In genomic region chr1:6426321-6426971, GRCh38 we compare ENCODE assay signal across 26 cellular contexts. TPM values are rescaled to one million over a fixed set of nuclear protein-coding genes. Genes with fewer than 3 reads are reported as not detected.
"Had no signal": no experiment of that assay in that cellular context is flagged by ENCODE, and none has a peak within 500 bp of the region (broad histone marks: within the 10 kb centered on the region; RNA-seq: fewer than 3 reads in every experiment).

No MANE protein-coding gene starts in this region.

- H3K9me3 Mint-ChIP-seq: activated CD4-positive, alpha-beta memory T cell treated with anti-CD3 and anti-CD28 coated beads for 36 hours; activated naive CD4-positive, alpha-beta T cell treated with anti-CD3 and anti-CD28 coated beads for 36 hours; activated naive CD8-positive, alpha-beta T cell treated with anti-CD3 and anti-CD28 coated beads, Interleukin-2, amount 50 U/mL, for 24 hours; activated T-helper 2 cell treated with anti-CD3 and anti-CD28 coated beads, Interferon-gamma antibody, Interleukin-2, Interleukin-4, amounts not matched to agents 10 μg/mL and 5 μg/mL and 100 μg/mL, durations not matched to agents 14 hours and 24 hours and 36 hours; central memory CD8-positive, alpha-beta T cell; memory B cell; stimulated activated naive CD8-positive, alpha-beta T cell treated with anti-CD3 and anti-CD28 coated beads, Interleukin-15, amount 100 ng/mL, for 72 hours; T-helper 1 cell treated with Interleukin-12 subunit alpha and Interleukin-12 subunit beta and Interleukin-4 antibody, amounts not matched to agents 30 μg/mL and 1 μg/mL, for 36 hours; type B pancreatic cell had no signal

- H3K9me3 ChIP-seq: gastroesophageal sphincter, heart right ventricle, prostate gland, right atrium auricular region, suprapubic skin had no signal

- H3K27ac ChIP-seq: brain microvascular endothelial cell, coronary artery, gastroesophageal sphincter, heart right ventricle, prostate gland, right atrium auricular region, skin epidermis, suprapubic skin had no signal

- H3K36me3 ChIP-seq: brain microvascular endothelial cell, gastroesophageal sphincter, heart right ventricle, prostate gland, right atrium auricular region, suprapubic skin had no signal

- H3K27ac Mint-ChIP-seq: activated CD4-positive, alpha-beta memory T cell treated with anti-CD3 and anti-CD28 coated beads for 36 hours; activated CD4-positive, alpha-beta T cell treated with anti-CD3 and anti-CD28 coated beads for 36 hours; activated CD8-positive, alpha-beta memory T cell treated with anti-CD3 and anti-CD28 coated beads, Interleukin-2, amount 10 ng/mL, durations not matched to agents 7 days and 5 days; activated naive CD4-positive, alpha-beta T cell treated with anti-CD3 and anti-CD28 coated beads for 36 hours; activated naive CD8-positive, alpha-beta T cell treated with anti-CD3 and anti-CD28 coated beads, Interleukin-2, amount 50 U/mL, for 24 hours; activated T-helper 2 cell treated with anti-CD3 and anti-CD28 coated beads, Interferon-gamma antibody, Interleukin-2, Interleukin-4, amounts not matched to agents 10 μg/mL and 5 μg/mL and 100 μg/mL, durations not matched to agents 14 hours and 24 hours and 36 hours; memory B cell; T-helper 1 cell treated with Interleukin-12 subunit alpha and Interleukin-12 subunit beta and Interleukin-4 antibody, amounts not matched to agents 30 μg/mL and 1 μg/mL, for 36 hours; type B pancreatic cell had no signal

- DNase-seq: activated CD4-positive, alpha-beta memory T cell treated with anti-CD3 and anti-CD28 coated beads for 36 hours; activated CD4-positive, alpha-beta T cell treated with anti-CD3 and anti-CD28 coated beads for 36 hours; activated CD8-positive, alpha-beta memory T cell treated with anti-CD3 and anti-CD28 coated beads, Interleukin-2, amount 10 ng/mL, durations not matched to agents 7 days and 5 days; activated naive CD4-positive, alpha-beta T cell treated with anti-CD3 and anti-CD28 coated beads for 36 hours; activated naive CD8-positive, alpha-beta T cell treated with anti-CD3 and anti-CD28 coated beads, Interleukin-2, amount 50 U/mL, for 24 hours; activated T-cell treated with anti-CD3 and anti-CD28 coated beads, Interleukin-2, amount 50 U/mL, for 1 hour; aorta; brain microvascular endothelial cell; heart right ventricle; stimulated activated naive CD8-positive, alpha-beta T cell treated with anti-CD3 and anti-CD28 coated beads, Interleukin-15, amount 100 ng/mL, for 72 hours had no signal

- H3K4me3 Mint-ChIP-seq: activated CD4-positive, alpha-beta memory T cell treated with anti-CD3 and anti-CD28 coated beads for 36 hours; activated CD4-positive, alpha-beta T cell treated with anti-CD3 and anti-CD28 coated beads for 36 hours; activated CD8-positive, alpha-beta memory T cell treated with anti-CD3 and anti-CD28 coated beads, Interleukin-2, amount 10 ng/mL, durations not matched to agents 7 days and 5 days; activated naive CD4-positive, alpha-beta T cell treated with anti-CD3 and anti-CD28 coated beads for 36 hours; activated naive CD8-positive, alpha-beta T cell treated with anti-CD3 and anti-CD28 coated beads, Interleukin-2, amount 50 U/mL, for 24 hours; central memory CD8-positive, alpha-beta T cell; memory B cell; stimulated activated naive CD8-positive, alpha-beta T cell treated with anti-CD3 and anti-CD28 coated beads, Interleukin-15, amount 100 ng/mL, for 72 hours; T-helper 1 cell treated with Interleukin-12 subunit alpha and Interleukin-12 subunit beta and Interleukin-4 antibody, amounts not matched to agents 30 μg/mL and 1 μg/mL, for 36 hours; type B pancreatic cell had no signal

- H3K36me3 Mint-ChIP-seq: activated CD4-positive, alpha-beta memory T cell treated with anti-CD3 and anti-CD28 coated beads for 36 hours; activated CD8-positive, alpha-beta memory T cell treated with anti-CD3 and anti-CD28 coated beads, Interleukin-2, amount 10 ng/mL, durations not matched to agents 7 days and 5 days; memory B cell; type B pancreatic cell had no signal

- H3K4me3 ChIP-seq: coronary artery, gastroesophageal sphincter, heart right ventricle, prostate gland, right atrium auricular region had no signal

- ATAC-seq: activated CD4-positive, alpha-beta T cell treated with anti-CD3 and anti-CD28 coated beads for 36 hours; activated CD8-positive, alpha-beta memory T cell treated with anti-CD3 and anti-CD28 coated beads, Interleukin-2, amount 10 ng/mL, durations not matched to agents 7 days and 5 days; activated naive CD8-positive, alpha-beta T cell treated with anti-CD3 and anti-CD28 coated beads, Interleukin-2, amount 50 U/mL, for 24 hours; esophagus mucosa; gastroesophageal sphincter; heart right ventricle; stimulated activated naive CD8-positive, alpha-beta T cell treated with anti-CD3 and anti-CD28 coated beads, Interleukin-15, amount 100 ng/mL, for 72 hours had no signal

RNA-seq across cellular contexts. Expression of gene ESPN, which starts 1.9 kb away (rescaled TPM):
- total RNA-seq: osteocyte had no signal
- polyA plus RNA-seq: neural cell had no signal

RNA-seq across cellular contexts. Expression of gene HES2, which starts 6.7 kb away (rescaled TPM):
- total RNA-seq: liver, mononuclear cell, osteocyte, right atrium auricular region had no signal
- polyA plus RNA-seq: neural cell had no signal
